ENCODE assay signal across 12 cellular contexts in genomic region chr16:11310634-11310977, GRCh38. TPM values are rescaled to one million over a fixed set of nuclear protein-coding genes. Genes with fewer than 3 reads are reported as not detected.
DNase-seq lines count a peak whose midpoint lies in the region; ATAC-seq and TF ChIP-seq lines count a peak whose summit lies in the region.
"Had no signal": no experiment of that assay in that cellular context is flagged by ENCODE, and none has a peak within 500 bp of the region (broad histone marks: within the 10 kb centered on the region; RNA-seq: fewer than 3 reads in every experiment).

No MANE protein-coding gene starts in this region.

- DNase-seq in left ventricle myocardium inferior (no peak), Right ventricle myocardium inferior (ENCODE audit: missing footprints) (no peak), upper lobe of left lung (no peak), anterior cingulate cortex (lab: John Stamatoyannopoulos, UW) (no peak)
- DNase-seq: activated CD4-positive, alpha-beta T cell treated with anti-CD3 and anti-CD28 coated beads for 1 hour; NCI-H1105; NCI-H524 treated with DMSO at 0.1 percent for 48 hours; retina; SHP77 treated with DMSO at 0.1 percent for 48 hours had no signal

- 82 to 93% methylated on average over 3 of the region's 3 CpGs for WGBS in upper lobe of left lung, 2 donors

- TF ChIP-seq EP300 in upper lobe of left lung (IDR thresholded peaks at IDR 0.05) = no peak

- TF ChIP-seq POLR2A in upper lobe of left lung (IDR thresholded peaks at IDR 0.05) = no peak

- H3K4me3 ChIP-seq in left ventricle myocardium inferior = no peak overlapping the region
- H3K4me3 ChIP-seq in upper lobe of left lung = no peak overlapping the region

- H3K36me3 Mint-ChIP-seq in activated T-helper 17 cell treated with anti-CD3 and anti-CD28 coated beads, Interleukin-2, amount 50 U/mL, for 72 hours (ENCODE audit: low read depth) = no peaks in the 10 kb centered on the region

- TF ChIP-seq CTCF in left ventricle myocardium inferior (IDR thresholded peaks at IDR 0.05; ENCODE audit: borderline replicate concordance) (no peak), upper lobe of left lung (IDR thresholded peaks at IDR 0.05) (no peak)

- H3K27ac ChIP-seq in left ventricle myocardium inferior (replicated peaks) (peak overlapping the region; percentile 67), upper lobe of left lung (peak overlapping the region in 3 of 4 donors; percentile 1 to 66 (median 53))

- peaks cover 14% of the 10 kb centered on the region for H3K4me1 Mint-ChIP-seq in activated T-helper 17 cell treated with anti-CD3 and anti-CD28 coated beads, Interleukin-2, amount 50 U/mL, for 72 hours

- peak overlapping the region; percentile 29 for H3K4me3 Mint-ChIP-seq in activated T-helper 17 cell treated with anti-CD3 and anti-CD28 coated beads, Interleukin-2, amount 50 U/mL, for 72 hours

- H3K27me3 ChIP-seq in left ventricle myocardium inferior (ENCODE audit: low read depth) (no peaks in the 10 kb centered on the region), upper lobe of left lung (no peaks in the 10 kb centered on the region)

- peak overlapping the region; percentile 56 for H3K27ac Mint-ChIP-seq in activated T-helper 17 cell treated with anti-CD3 and anti-CD28 coated beads, Interleukin-2, amount 50 U/mL, for 72 hours

- no peaks in the 10 kb centered on the region for H3K9me3 Mint-ChIP-seq in activated T-helper 17 cell treated with anti-CD3 and anti-CD28 coated beads, Interleukin-2, amount 50 U/mL, for 72 hours

- H3K36me3 ChIP-seq in left ventricle myocardium inferior (no peaks in the 10 kb centered on the region), upper lobe of left lung (no peaks in the 10 kb centered on the region)

- intact Hi-C loops in left ventricle myocardium inferior (cut with micrococcal nuclease) (no loop called here), Right ventricle myocardium inferior (cut with DNase I) (no loop called here)

- H3K27me3 Mint-ChIP-seq in activated T-helper 17 cell treated with anti-CD3 and anti-CD28 coated beads, Interleukin-2, amount 50 U/mL, for 72 hours = no peaks in the 10 kb centered on the region

- H3K4me1 ChIP-seq in left ventricle myocardium inferior (peaks cover 6% of the 10 kb centered on the region), upper lobe of left lung (peaks cover 42 to 64% (median 46%) of the 10 kb centered on the region in 4 donors)

- ATAC-seq in Right ventricle myocardium inferior = no peak
- ATAC-seq in activated T-helper 17 cell treated with anti-CD3 and anti-CD28 coated beads, Interleukin-2, amount 50 U/mL, for 72 hours (replicated peaks) = no peak
- no peak for ATAC-seq in upper lobe of left lung (ENCODE audit: low FRiP score in 2 of 2)
- ATAC-seq in HG03469 (IDR thresholded peaks at IDR 0.05; ENCODE audit: unreplicated experiment) = no peak

- no peaks in the 10 kb centered on the region for H3K9me3 ChIP-seq in left ventricle myocardium inferior (replicated peaks)
- no peaks in the 10 kb centered on the region for H3K9me3 ChIP-seq in upper lobe of left lung

RNA-seq across cellular contexts. Expression of gene PRM1, which starts 29.5 kb away (rescaled TPM):
- total RNA-seq in left ventricle myocardium inferior (not detected), Right ventricle myocardium inferior (not detected), upper lobe of left lung (not detected)
- total RNA-seq in activated T-helper 17 cell treated with anti-CD3 and anti-CD28 coated beads, Interleukin-2, amount 50 U/mL, for 72 hours = not detected
- total RNA-seq: temporal lobe had no signal

RNA-seq across cellular contexts. Expression of gene PRM2, which starts 34.3 kb away (rescaled TPM):
- not detected for total RNA-seq in left ventricle myocardium inferior
- not detected for total RNA-seq in Right ventricle myocardium inferior
- not detected for total RNA-seq in activated T-helper 17 cell treated with anti-CD3 and anti-CD28 coated beads, Interleukin-2, amount 50 U/mL, for 72 hours
- total RNA-seq in upper lobe of left lung = not detected
- total RNA-seq: temporal lobe had no signal

RNA-seq across cellular contexts. Expression of gene RMI2, which starts 34.7 kb away (rescaled TPM):
- total RNA-seq in left ventricle myocardium inferior (0.60 TPM), Right ventricle myocardium inferior (0.76 TPM), upper lobe of left lung (1 to 10 TPM; 2.6 to 6.3 (median 2.7) TPM)
- total RNA-seq in activated T-helper 17 cell treated with anti-CD3 and anti-CD28 coated beads, Interleukin-2, amount 50 U/mL, for 72 hours = 10 to 100 TPM; 31.6 to 34.3 TPM

RNA-seq across cellular contexts. Expression of gene PRM3, which starts 37.2 kb away (rescaled TPM):
- total RNA-seq in left ventricle myocardium inferior (not detected), Right ventricle myocardium inferior (not detected), upper lobe of left lung (not detected)
- total RNA-seq in activated T-helper 17 cell treated with anti-CD3 and anti-CD28 coated beads, Interleukin-2, amount 50 U/mL, for 72 hours = not detected
- total RNA-seq: temporal lobe had no signal

RNA-seq across cellular contexts. Expression of gene TNP2, which starts 41.5 kb away (rescaled TPM):
- total RNA-seq in left ventricle myocardium inferior (not detected), Right ventricle myocardium inferior (not detected), upper lobe of left lung (not detected)
- total RNA-seq in activated T-helper 17 cell treated with anti-CD3 and anti-CD28 coated beads, Interleukin-2, amount 50 U/mL, for 72 hours = not detected
- total RNA-seq: temporal lobe had no signal

Comparison
In these comparisons a context has a peak if more than half of its experiments do, and no peak if none do; other contexts are left out.
1. RNA of gene RMI2, which starts 34.7 kb away (total RNA-seq): 31.6 to 34.3 TPM in activated T-helper 17 cell treated with anti-CD3 and anti-CD28 coated beads, Interleukin-2, amount 50 U/mL, for 72 hours; 2.6 to 6.3 TPM in upper lobe of left lung, 0.76 TPM in Right ventricle myocardium inferior (single experiment) and 0.60 TPM in left ventricle myocardium inferior (single experiment); every median in the first group is over 4 times any median in the second.